In the genomic region with DNA sequence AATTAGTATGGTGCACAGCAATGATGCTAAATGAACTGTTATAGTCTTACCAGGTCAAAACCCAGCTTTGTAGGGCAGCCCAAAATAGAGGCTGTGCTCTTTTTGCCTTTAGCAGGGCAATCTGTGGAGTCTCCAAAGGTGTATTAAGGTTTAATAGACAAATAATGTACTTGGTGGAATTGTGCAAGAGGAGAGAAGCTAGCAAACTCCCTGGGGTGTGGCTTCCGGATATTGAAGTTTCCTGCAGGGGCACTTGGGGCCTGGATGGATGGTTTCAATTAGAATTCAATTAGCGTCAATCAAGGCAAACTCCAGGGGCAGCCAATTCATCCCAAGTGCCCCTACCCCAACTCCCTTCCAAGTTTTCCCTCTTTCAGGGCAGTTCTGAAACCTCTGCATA, we compare ENCODE assay signal across 9 cellular contexts.
"Had no signal": no experiment of that assay in that cellular context is flagged by ENCODE, and none has a peak within 500 bp of the region (broad histone marks: within the 10 kb centered on the region; RNA-seq: fewer than 3 reads in every experiment).

No MANE protein-coding gene starts in this region.

- H3K27ac ChIP-seq: GM23248 had no signal

- H3K36me3 ChIP-seq: HAP-1 had no signal

- H3K4me1 ChIP-seq: HAP-1 had no signal

- H3K4me3 Mint-ChIP-seq: GM23338, H9, HFFc6 had no signal

- H3K9ac ChIP-seq: GM23248 had no signal

- H3K27ac Mint-ChIP-seq: GM23338, H9, HFFc6 had no signal

- H3K9me3 ChIP-seq: HAP-1 had no signal

- H3K9me3 Mint-ChIP-seq: GM23338, H9 had no signal

- H3K4me3 ChIP-seq: GM23248, GM23338, HAP-1 had no signal

- DNase-seq: GM23248, GOT3, H7, H9, HCEC 1CT, HFFc6 had no signal

- H3K4me2 ChIP-seq: GM23338 had no signal

- ATAC-seq: GM23338, HCT116 had no signal
